In the genomic region with DNA sequence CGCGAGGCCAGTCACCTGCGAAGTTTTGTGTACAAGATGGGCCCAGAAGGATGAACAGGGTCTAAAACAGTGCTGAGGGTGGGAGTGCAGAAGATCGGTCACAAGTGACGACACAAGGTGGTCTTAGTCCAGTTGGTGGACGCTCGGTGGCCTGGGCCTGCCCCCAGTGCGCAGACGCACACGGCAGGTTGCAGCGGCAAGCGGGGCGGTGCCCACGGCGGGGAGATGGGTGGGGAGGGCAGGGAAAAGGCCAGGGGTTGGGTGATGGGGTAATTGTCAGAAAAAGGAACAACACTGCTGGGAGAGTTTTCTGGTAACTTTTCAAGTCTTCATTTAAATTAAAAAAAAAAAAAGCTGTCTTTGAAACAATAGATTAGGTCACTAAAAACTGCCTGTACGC, we compare ENCODE assay signal across 14 cellular contexts. TPM values are rescaled to one million over a fixed set of nuclear protein-coding genes. Genes with fewer than 3 reads are reported as not detected.
A peak's percentile ranks its signal among the peaks of the same experiment; 100 is the strongest.
DNase-seq lines count a peak whose midpoint lies in the region; ATAC-seq, FAIRE-seq and TF ChIP-seq lines count a peak whose summit lies in the region.
"Had no signal": no experiment of that assay in that cellular context is flagged by ENCODE, and none has a peak within 500 bp of the region (broad histone marks: within the 10 kb centered on the region; RNA-seq: fewer than 3 reads in every experiment).

No MANE protein-coding gene starts in this region.

- TF ChIP-seq CTCF in A549 (IDR thresholded peaks at IDR 0.05) (no peak), Caco-2 (IDR thresholded peaks at IDR 0.05; ENCODE audit: insufficient read depth in 1 of 2, low read depth in 1 of 2, low read length in 1 of 2, severe bottlenecking in 1 of 2, unreplicated experiment in 1 of 2) (no peak), activated B cell treated with CpG ODN at 0.5 μM for 24 hours (IDR thresholded peaks at IDR 0.05) (no peak), lower lobe of right lung (IDR thresholded peaks at IDR 0.05) (no peak), foreskin fibroblast (IDR thresholded peaks at IDR 0.05; ENCODE audit: low read depth, low read length) (no peak), progenitor cell of endocrine pancreas (IDR thresholded peaks at IDR 0.05; ENCODE audit: unreplicated experiment) (no peak)

- POLR2A ChIA-PET in A549 (lab: Yijun Ruan, JAX) (no interaction called here), Caco-2 (lab: Charles Lee) (no interaction called here), activated B cell treated with CpG ODN at 0.5 μM for 24 hours (lab: Charles Lee) (interaction anchor here (0.6 to 1.7 kb wide), 3 partner anchors 116 to 223 kb away, joined by 4 to 6 read pairs (median 4); a partner anchor contains a TSS)

- H3K27me3 Mint-ChIP-seq in Caco-2 (ENCODE audit: insufficient read depth, unreplicated experiment) (no peaks in the 10 kb centered on the region), activated B cell treated with CpG ODN at 0.5 μM for 24 hours (no peaks in the 10 kb centered on the region), progenitor cell of endocrine pancreas (no peaks in the 10 kb centered on the region)

- H3K4me1 Mint-ChIP-seq in Caco-2 (ENCODE audit: low read depth, unreplicated experiment): peaks cover 7% of the 10 kb centered on the region
- H3K4me1 Mint-ChIP-seq in activated B cell treated with CpG ODN at 0.5 μM for 24 hours: peaks cover 38% of the 10 kb centered on the region
- H3K4me1 Mint-ChIP-seq in progenitor cell of endocrine pancreas (ENCODE audit: low read depth): peaks cover 19% of the 10 kb centered on the region

- no peak overlapping the region; the same call in 2 of the 3 replicates for H3K4me2 ChIP-seq in A549

- H3K4me3 Mint-ChIP-seq in Caco-2 (ENCODE audit: unreplicated experiment) (peak overlapping the region; percentile 20), activated B cell treated with CpG ODN at 0.5 μM for 24 hours (no peak overlapping the region), progenitor cell of endocrine pancreas (ENCODE audit: low read depth) (no peak overlapping the region)

- H3K4me1 ChIP-seq in A549 (peaks cover 6% of the 10 kb centered on the region), Caco-2 (peaks cover 5% of the 10 kb centered on the region), lower lobe of right lung (peaks cover 8% of the 10 kb centered on the region)

- H3K27me3 ChIP-seq in Caco-2 (replicated peaks; ENCODE audit: control insufficient read depth, insufficient read depth, low read length): no peaks in the 10 kb centered on the region
- no peaks in the 10 kb centered on the region for H3K27me3 ChIP-seq in lower lobe of right lung (ENCODE audit: low read depth)
- H3K27me3 ChIP-seq: left lung had no signal

- H3K27ac ChIP-seq in A549 (peak overlapping the region; percentile 80 to 97), lower lobe of right lung (peak overlapping the region; percentile 38)

- TF ChIP-seq EP300 in A549 (IDR thresholded peaks at IDR 0.05): no peak

- TF ChIP-seq POLR2A in A549 (IDR thresholded peaks at IDR 0.05; ENCODE audit: low read length): no peak

- H3K36me3 Mint-ChIP-seq in Caco-2 (ENCODE audit: insufficient read depth, unreplicated experiment) (peaks cover 6% of the 10 kb centered on the region), activated B cell treated with CpG ODN at 0.5 μM for 24 hours (ENCODE audit: low read depth) (peaks cover under 1% of the 10 kb centered on the region), progenitor cell of endocrine pancreas (ENCODE audit: insufficient read depth) (peaks cover 3% of the 10 kb centered on the region)

- H3K9me3 ChIP-seq in A549 (no peaks in the 10 kb centered on the region), Caco-2 (no peaks in the 10 kb centered on the region), lower lobe of right lung (no peaks in the 10 kb centered on the region)
- H3K9me3 ChIP-seq: heart right ventricle, left lung had no signal

- CTCF ChIA-PET in A549 (lab: Yijun Ruan, JAX) (interaction anchor here (0.6 to 1.2 kb wide), 2 partner anchors 10 to 236 kb away, joined by 3 read pairs; no protein-coding TSS in a partner anchor), Caco-2 (lab: Charles Lee) (no interaction called here), activated B cell treated with CpG ODN at 0.5 μM for 24 hours (lab: Charles Lee) (no interaction called here)

- intact Hi-C loops in Caco-2 (cut with micrococcal nuclease; ENCODE audit: unreplicated experiment) (loop anchor here (2.0 kb wide), 1 partner anchor 77 kb away; a partner anchor contains a TSS), activated B cell treated with CpG ODN at 0.5 μM for 24 hours (cut with micrococcal nuclease) (loop anchor here (2.0 to 10.0 kb wide), 5 partner anchors 107 to 799 kb away; a partner anchor contains a TSS), lower lobe of right lung (cut with DNase I) (no loop called here)

- 92% methylated on average over 16 of the region's 16 CpGs for WGBS in A549 (ENCODE audit: missing lambda C conversion rate)

- H3K27ac Mint-ChIP-seq in Caco-2 (ENCODE audit: unreplicated experiment): no peak overlapping the region
- H3K27ac Mint-ChIP-seq in activated B cell treated with CpG ODN at 0.5 μM for 24 hours: peak overlapping the region; percentile 91
- H3K27ac Mint-ChIP-seq in progenitor cell of endocrine pancreas: no peak overlapping the region

- no peak for FAIRE-seq in A549 (lab: Jason Lieb, UNC)
- FAIRE-seq: astrocyte, HepG2 had no signal

- TF ChIP-seq RAD21 in A549 (conservative IDR thresholded peaks at IDR 0.05 in 1 of 2, IDR thresholded peaks at IDR 0.05 in 1 of 2): no peak

- H3K9me3 Mint-ChIP-seq in Caco-2 (ENCODE audit: unreplicated experiment) (no peaks in the 10 kb centered on the region), activated B cell treated with CpG ODN at 0.5 μM for 24 hours (no peaks in the 10 kb centered on the region), progenitor cell of endocrine pancreas (ENCODE audit: low read depth) (no peaks in the 10 kb centered on the region)

- DNase-seq in A549 (ENCODE audit: low read depth in 1 of 2, low spot score in 1 of 2) (no peak), Caco-2 (no peak), activated B cell treated with CpG ODN at 0.5 μM for 24 hours (no peak), lower lobe of right lung (peak; percentile 48), foreskin fibroblast (no peak), progenitor cell of endocrine pancreas (ENCODE audit: low spot score, unreplicated experiment) (no peak)
- DNase-seq in stimulated activated CD4-positive, alpha-beta T cell treated with anti-CD3 and anti-CD28 coated beads, Interleukin-2, amount 100 ng/mL, for 24 hours: no peak
- no peak for DNase-seq in stimulated activated CD4-positive, alpha-beta T cell treated with anti-CD3 and anti-CD28 coated beads, Interleukin-4, amount 100 ng/mL, for 1 hour
- DNase-seq: COR-L47, NCI-H187 had no signal

- ATAC-seq in A549: no peak
- no peak for ATAC-seq in activated B cell treated with CpG ODN at 0.5 μM for 24 hours (ENCODE audit: low read depth)
- no peak for ATAC-seq in lower lobe of right lung
- ATAC-seq: left lung had no signal

- BruUV-seq in Caco-2 (replicated peaks; lab: Mats Ljungman, UMichigan): no TSS peak

- H3K36me3 ChIP-seq in Caco-2 (ENCODE audit: control insufficient read depth, insufficient read depth, low read length) (no peaks in the 10 kb centered on the region), lower lobe of right lung (no peaks in the 10 kb centered on the region)
- H3K36me3 ChIP-seq: left lung had no signal

- H3K4me3 ChIP-seq in A549: no peak overlapping the region
- no peak overlapping the region for H3K4me3 ChIP-seq in Caco-2 (ENCODE audit: low read depth, low read length)
- no peak overlapping the region for H3K4me3 ChIP-seq in lower lobe of right lung
- no peak overlapping the region for H3K4me3 ChIP-seq in foreskin fibroblast (ENCODE audit: low read depth in 1 of 2, low read length in 2 of 2)

TF ChIP-seq in A549, 52 proteins besides CTCF, POLR2A, EP300 and RAD21 (continues in another document):
- TF ChIP-seq TFCP2L1 (CRISPR knock-in tag; IDR thresholded peaks at IDR 0.05) (no peak), ESRRA (IDR thresholded peaks at IDR 0.05; ENCODE audit: borderline replicate concordance, low read length) (no peak), NR3C1 (IDR thresholded peaks at IDR 0.05) (no peak), HOXB13 (CRISPR knock-in tag; IDR thresholded peaks at IDR 0.05; ENCODE audit: low read depth) (no peak), CBX8 (IDR thresholded peaks at IDR 0.05) (no peak), RNF2 (IDR thresholded peaks at IDR 0.05; ENCODE audit: borderline replicate concordance, low read depth) (no peak)
- TF ChIP-seq, protein P1, sequence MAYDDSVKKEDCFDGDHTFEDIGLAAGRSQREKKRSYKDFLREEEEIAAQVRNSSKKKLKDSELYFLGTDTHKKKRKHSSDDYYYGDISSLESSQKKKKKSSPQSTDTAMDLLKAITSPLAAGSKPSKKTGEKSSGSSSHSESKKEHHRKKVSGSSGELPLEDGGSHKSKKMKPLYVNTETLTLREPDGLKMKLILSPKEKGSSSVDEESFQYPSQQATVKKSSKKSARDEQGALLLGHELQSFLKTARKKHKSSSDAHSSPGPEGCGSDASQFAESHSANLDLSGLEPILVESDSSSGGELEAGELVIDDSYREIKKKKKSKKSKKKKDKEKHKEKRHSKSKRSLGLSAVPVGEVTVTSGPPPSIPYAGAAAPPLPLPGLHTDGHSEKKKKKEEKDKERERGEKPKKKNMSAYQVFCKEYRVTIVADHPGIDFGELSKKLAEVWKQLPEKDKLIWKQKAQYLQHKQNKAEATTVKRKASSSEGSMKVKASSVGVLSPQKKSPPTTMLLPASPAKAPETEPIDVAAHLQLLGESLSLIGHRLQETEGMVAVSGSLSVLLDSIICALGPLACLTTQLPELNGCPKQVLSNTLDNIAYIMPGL (CRISPR knock-in tag; IDR thresholded peaks at IDR 0.05; ENCODE audit: borderline replicate concordance): no peak
- TF ChIP-seq, protein P2, sequence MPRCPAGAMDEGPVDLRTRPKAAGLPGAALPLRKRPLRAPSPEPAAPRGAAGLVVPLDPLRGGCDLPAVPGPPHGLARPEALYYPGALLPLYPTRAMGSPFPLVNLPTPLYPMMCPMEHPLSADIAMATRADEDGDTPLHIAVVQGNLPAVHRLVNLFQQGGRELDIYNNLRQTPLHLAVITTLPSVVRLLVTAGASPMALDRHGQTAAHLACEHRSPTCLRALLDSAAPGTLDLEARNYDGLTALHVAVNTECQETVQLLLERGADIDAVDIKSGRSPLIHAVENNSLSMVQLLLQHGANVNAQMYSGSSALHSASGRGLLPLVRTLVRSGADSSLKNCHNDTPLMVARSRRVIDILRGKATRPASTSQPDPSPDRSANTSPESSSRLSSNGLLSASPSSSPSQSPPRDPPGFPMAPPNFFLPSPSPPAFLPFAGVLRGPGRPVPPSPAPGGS (IDR thresholded peaks at IDR 0.05): no peak

RNA-seq across cellular contexts. Expression of a gene that starts 1.0 kb away (rescaled TPM):
- polyA plus RNA-seq in A549 (2011; rRNA removed) (283 and 313 TPM in 2 replicates), A549 (2017; fragmentation: RNase III; extraction: RNeasy Plus Mini Kit Qiagen cat#74134 plus additional on column Dnase treatment) (207 to 226 TPM (median 212 TPM) in 3 replicates)
- 233 and 265 TPM in 2 replicates for polyA plus RNA-seq in A549 (2012; cell fraction: cytosol; rRNA removed)
- polyA plus RNA-seq in A549 (2012; cell fraction: nucleus; rRNA removed): 150 and 171 TPM in 2 replicates
- polyA minus RNA-seq in A549 (2011; rRNA and poly(A)+ RNA removed): 49.2 and 49.4 TPM in 2 replicates
- total RNA-seq in Caco-2 (2022) (185 and 187 TPM in 2 replicates), activated B cell treated with CpG ODN at 0.5 μM for 24 hours (29.2 and 35.5 TPM in 2 replicates), lower lobe of right lung (39.7 TPM), progenitor cell of endocrine pancreas (133 and 151 TPM in 2 replicates)
